1 cellular context compared by ENCODE assay signal in the genomic region with DNA sequence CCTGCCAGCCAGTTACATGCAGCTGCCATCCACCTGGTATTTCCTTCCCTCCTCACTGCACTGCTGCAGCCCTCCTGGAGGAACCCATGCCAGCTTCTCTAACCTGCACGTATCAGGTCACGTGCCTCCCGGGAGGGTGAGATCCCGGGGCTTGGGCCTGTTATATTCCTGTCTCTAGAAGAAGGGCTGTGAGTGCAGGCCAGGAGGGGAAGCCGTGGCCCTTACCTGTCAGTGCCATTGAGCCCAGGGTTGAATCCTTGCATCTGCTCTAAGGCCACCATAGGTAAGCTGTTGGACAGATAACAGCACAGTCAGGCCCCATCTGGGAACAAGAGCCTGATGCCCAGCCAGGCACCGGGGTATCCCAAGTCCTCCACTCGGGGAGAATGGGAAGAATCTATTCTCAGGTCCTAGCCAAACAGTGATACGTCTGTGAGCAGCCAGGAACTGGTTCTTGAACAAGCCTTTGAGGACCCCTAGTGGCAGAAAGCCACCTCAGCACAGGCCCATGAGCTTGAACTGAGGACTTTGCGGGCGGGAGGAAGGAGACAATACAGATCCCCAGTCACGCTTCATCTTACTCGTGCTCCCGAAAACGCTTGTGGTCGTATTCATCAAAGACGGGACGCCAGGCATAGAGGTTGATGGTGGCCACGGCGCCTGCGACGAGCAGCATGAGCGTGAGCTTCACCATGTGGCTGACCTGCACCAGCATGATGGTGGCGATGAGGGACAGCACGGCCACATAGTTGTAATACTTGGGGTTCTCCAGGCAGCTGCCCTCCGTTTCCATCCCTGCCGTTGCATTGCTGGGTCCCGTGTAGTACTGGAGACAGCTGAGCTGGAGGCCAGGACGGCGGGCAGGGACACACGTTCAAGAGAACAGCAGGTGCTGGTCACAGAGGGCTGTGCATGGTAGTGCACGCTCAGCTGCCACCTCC.
TF ChIP-seq lines count a peak whose summit lies in the region.

No MANE protein-coding gene starts in this region.

TF ChIP-seq in K562, 482 proteins besides CTCF, POLR2A, EP300 and RAD21 (continued from another document):
- TF ChIP-seq PHB (CRISPR knock-in tag; IDR thresholded peaks at IDR 0.05) (no peak), COPS2 (conservative IDR thresholded peaks at IDR 0.05) (no peak), NFE2 (IDR thresholded peaks at IDR 0.05; ENCODE audit: low read depth) (no peak), CEBPB (tag; IDR thresholded peaks at IDR 0.05) (no peak), SMARCB1 (IDR thresholded peaks at IDR 0.05; ENCODE audit: insufficient read length, low read depth) (no peak), MCM7 (IDR thresholded peaks at IDR 0.05) (no peak), RBM34 (IDR thresholded peaks at IDR 0.05; ENCODE audit: borderline replicate concordance, insufficient read depth, low read length) (no peak), ELF2 (CRISPR knock-in tag; IDR thresholded peaks at IDR 0.05) (no peak), FOS (IDR thresholded peaks at IDR 0.05; ENCODE audit: extremely low read depth, insufficient read length) (no peak), ZNF699 (CRISPR knock-in tag; IDR thresholded peaks at IDR 0.05; ENCODE audit: insufficient replicate concordance) (no peak), MTA1 (IDR thresholded peaks at IDR 0.05; ENCODE audit: borderline replicate concordance) (no peak), ZNF407 (IDR thresholded peaks at IDR 0.05; ENCODE audit: low read depth) (no peak), MAFF (IDR thresholded peaks at IDR 0.05; ENCODE audit: low read length) (no peak)
